In the genomic region with DNA sequence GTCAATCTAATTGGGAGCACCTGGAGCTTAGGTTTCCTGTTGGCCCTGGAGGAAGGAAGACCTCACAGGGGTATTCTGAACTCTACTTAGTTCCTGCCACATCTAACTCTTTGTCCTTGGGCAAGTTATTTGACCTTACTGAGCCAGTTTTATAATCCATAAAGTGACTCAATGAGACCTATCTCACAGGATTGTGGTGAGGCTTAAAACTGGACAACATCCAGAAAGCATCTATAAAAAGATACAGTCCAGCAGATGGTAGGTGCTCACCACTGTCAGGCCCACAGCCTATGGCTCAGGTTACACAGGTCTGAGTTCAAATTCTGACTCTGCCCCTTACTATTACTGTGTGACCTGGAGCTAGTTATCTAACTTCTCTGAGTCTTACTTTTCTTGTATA, we compare ENCODE assay signal across 23 cellular contexts. TPM values are rescaled to one million over a fixed set of nuclear protein-coding genes. Genes with fewer than 3 reads are reported as not detected.
"Had no signal": no experiment of that assay in that cellular context is flagged by ENCODE, and none has a peak within 500 bp of the region (broad histone marks: within the 10 kb centered on the region; RNA-seq: fewer than 3 reads in every experiment).

No MANE protein-coding gene starts in this region.

- H3K9me3 Mint-ChIP-seq: effector memory CD8-positive, alpha-beta T cell; naive thymus-derived CD4-positive, alpha-beta T cell; stimulated activated naive CD8-positive, alpha-beta T cell treated with anti-CD3 and anti-CD28 coated beads, Interleukin-15, Interleukin-2, amounts not matched to agents 100 ng/mL and 50 ng/mL, for 24 hours had no signal

- H2AFZ ChIP-seq: parathyroid adenoma had no signal

- ATAC-seq: activated CD4-positive, CD25-positive, alpha-beta regulatory T cell treated with anti-CD3 and anti-CD28 coated beads, Interleukin-2, amount 50 U/mL, for 24 hours; effector memory CD8-positive, alpha-beta T cell; naive thymus-derived CD4-positive, alpha-beta T cell; upper lobe of right lung had no signal

- H3K27me3 ChIP-seq: upper lobe of right lung had no signal

- H3K4me1 ChIP-seq: parathyroid adenoma, upper lobe of right lung had no signal

- H3K4me3 ChIP-seq: lung, upper lobe of right lung had no signal

- H3K9me3 ChIP-seq: upper lobe of right lung had no signal

- H3K4me3 Mint-ChIP-seq: activated naive CD8-positive, alpha-beta T cell; effector memory CD8-positive, alpha-beta T cell; immature natural killer cell; naive thymus-derived CD4-positive, alpha-beta T cell; stimulated activated naive CD8-positive, alpha-beta T cell treated with anti-CD3 and anti-CD28 coated beads, Interleukin-15, Interleukin-2, amounts not matched to agents 100 ng/mL and 50 ng/mL, for 24 hours had no signal

- H3K27ac ChIP-seq: epithelial cell of prostate, parathyroid adenoma, upper lobe of right lung had no signal

- H3K36me3 ChIP-seq: upper lobe of right lung had no signal

- H3K27me3 Mint-ChIP-seq: activated naive CD8-positive, alpha-beta T cell; effector memory CD8-positive, alpha-beta T cell; naive thymus-derived CD4-positive, alpha-beta T cell; stimulated activated naive CD8-positive, alpha-beta T cell treated with anti-CD3 and anti-CD28 coated beads, Interleukin-15, Interleukin-2, amounts not matched to agents 100 ng/mL and 50 ng/mL, for 24 hours had no signal

- H3K27ac Mint-ChIP-seq: activated naive CD8-positive, alpha-beta T cell; effector memory CD8-positive, alpha-beta T cell; immature natural killer cell; naive thymus-derived CD4-positive, alpha-beta T cell; stimulated activated naive CD8-positive, alpha-beta T cell treated with anti-CD3 and anti-CD28 coated beads, Interleukin-15, Interleukin-2, amounts not matched to agents 100 ng/mL and 50 ng/mL, for 24 hours had no signal

- H3K79me2 ChIP-seq: parathyroid adenoma had no signal

- H3K9ac ChIP-seq: parathyroid adenoma had no signal

- DNase-seq: activated CD4-positive, alpha-beta T cell treated with anti-CD3 and anti-CD28 coated beads, Interleukin-2, amount 50 U/mL, for 48 hours; activated gamma-delta T cell; activated T-cell treated with anti-CD3 and anti-CD28 coated beads, Interleukin-2, amount 50 U/mL, for 48 hours; anterior cingulate cortex; central memory CD4-positive, alpha-beta T cell; effector memory CD8-positive, alpha-beta T cell; glutamatergic neuron; immature natural killer cell; left cardiac atrium; midbrain; naive thymus-derived CD4-positive, alpha-beta T cell; stimulated activated CD4-positive, alpha-beta T cell treated with anti-CD3 and anti-CD28 coated beads, Interleukin-4, amount 100 ng/mL, for 1 hour; T-helper 2 cell; upper lobe of right lung had no signal

- FAIRE-seq: TTC549 had no signal

RNA-seq across cellular contexts. Expression of a gene that starts 23.3 kb away (rescaled TPM):
- total RNA-seq: left cardiac atrium; lung; naive thymus-derived CD4-positive, alpha-beta T cell; renal cortical epithelial cell; temporal lobe; upper lobe of right lung had no signal
- polyA plus RNA-seq: immature natural killer cell; lung; naive thymus-derived CD4-positive, alpha-beta T cell had no signal
